In the genomic region with DNA sequence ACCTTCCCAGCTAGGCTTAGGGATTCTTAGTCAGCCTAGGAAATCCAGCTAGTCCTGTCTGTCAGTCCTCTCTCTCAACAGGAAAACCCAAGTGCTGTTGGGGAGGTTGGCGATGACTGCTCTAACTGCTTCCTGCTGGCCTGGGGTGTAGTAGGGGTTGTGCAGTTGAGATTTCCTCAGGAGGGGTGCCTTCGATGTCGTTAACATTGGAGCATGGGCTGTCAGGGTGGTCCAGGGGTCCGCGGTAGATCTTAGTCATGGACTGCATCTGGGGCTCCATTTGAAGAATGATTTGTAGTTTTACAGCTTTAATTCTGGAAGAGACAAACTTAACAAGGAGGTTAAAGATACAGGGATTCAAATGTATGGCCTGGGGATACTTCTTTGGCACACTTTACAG, we compare ENCODE assay signal across 14 cellular contexts. TPM values are rescaled to one million over a fixed set of nuclear protein-coding genes. Genes with fewer than 3 reads are reported as not detected.
"Had no signal": no experiment of that assay in that cellular context is flagged by ENCODE, and none has a peak within 500 bp of the region (broad histone marks: within the 10 kb centered on the region; RNA-seq: fewer than 3 reads in every experiment).

No MANE protein-coding gene starts in this region.

RNA-seq across cellular contexts. Expression of gene IGSF5, which starts 5.5 kb away (rescaled TPM):
- total RNA-seq: activated B cell treated with CpG ODN at 0.5 μM for 24 hours; activated CD4-positive, alpha-beta memory T cell treated with anti-CD3 and anti-CD28 coated beads for 36 hours; activated CD4-positive, alpha-beta memory T cell treated with anti-CD3 and anti-CD28 coated beads, Interleukin-2, amount 10 ng/mL, durations not matched to agents 7 days and 5 days; activated CD4-positive, alpha-beta T cell treated with anti-CD3 and anti-CD28 coated beads for 36 hours; activated CD4-positive, alpha-beta T cell treated with anti-CD3 and anti-CD28 coated beads, Interleukin-2, amount 10 ng/mL, durations not matched to agents 24 days and 14 days; activated CD4-positive, alpha-beta T cell treated with anti-CD3 and anti-CD28 coated beads, Interleukin-2, amount 10 ng/mL, durations not matched to agents 7 days and 5 days; activated CD8-positive, alpha-beta memory T cell treated with anti-CD3 and anti-CD28 coated beads for 36 hours; activated CD8-positive, alpha-beta memory T cell treated with anti-CD3 and anti-CD28 coated beads, Interleukin-2, amount 10 ng/mL, durations not matched to agents 7 days and 5 days; activated CD8-positive, alpha-beta T cell treated with anti-CD3 and anti-CD28 coated beads for 36 hours; activated CD8-positive, alpha-beta T cell treated with anti-CD3 and anti-CD28 coated beads, Interleukin-2, amount 10 ng/mL, durations not matched to agents 7 days and 5 days; T-cell; T-helper 1 cell treated with Interleukin-12 subunit alpha and Interleukin-12 subunit beta and Interleukin-4 antibody, amounts not matched to agents 30 ng/mL and 1 ng/mL, for 36 hours; T-helper 17 cell; T-helper 2 cell treated with Interferon-gamma antibody and Interleukin-4, amounts not matched to agents 100 ng/mL and 5 ng/mL, for 36 hours had no signal
